1 cellular context compared by ENCODE assay signal in genomic region chr16:27314161-27314723, GRCh38.
TF ChIP-seq lines count a peak whose summit lies in the region.

No MANE protein-coding gene starts in this region.

TF ChIP-seq in K562, 482 proteins besides CTCF, POLR2A, EP300 and RAD21 (continued from another document and continues in another):
- no peak for TF ChIP-seq RBM25 (IDR thresholded peaks at IDR 0.05; ENCODE audit: low read depth, low read length, severe bottlenecking)
- no peak for TF ChIP-seq RB1 (IDR thresholded peaks at IDR 0.05; ENCODE audit: low read depth)
- no peak for TF ChIP-seq NFIC (IDR thresholded peaks at IDR 0.05)
- no peak for TF ChIP-seq XRCC5 (IDR thresholded peaks at IDR 0.05; ENCODE audit: low read depth, low read length)
- TF ChIP-seq NFRKB (IDR thresholded peaks at IDR 0.05; ENCODE audit: low read depth) = no peak
- peak; percentile 31 for TF ChIP-seq MEIS2 (IDR thresholded peaks at IDR 0.05; ENCODE audit: partially characterized antibody)
- TF ChIP-seq MTA3 (IDR thresholded peaks at IDR 0.05; ENCODE audit: borderline replicate concordance) = no peak
- no peak for TF ChIP-seq CXXC5 (CRISPR knock-in tag; IDR thresholded peaks at IDR 0.05)
- TF ChIP-seq ETS2 (tag; IDR thresholded peaks at IDR 0.05; ENCODE audit: borderline replicate concordance, poor library complexity, severe bottlenecking) = no peak
- TF ChIP-seq, protein P1, sequence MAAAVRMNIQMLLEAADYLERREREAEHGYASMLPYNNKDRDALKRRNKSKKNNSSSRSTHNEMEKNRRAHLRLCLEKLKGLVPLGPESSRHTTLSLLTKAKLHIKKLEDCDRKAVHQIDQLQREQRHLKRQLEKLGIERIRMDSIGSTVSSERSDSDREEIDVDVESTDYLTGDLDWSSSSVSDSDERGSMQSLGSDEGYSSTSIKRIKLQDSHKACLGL (CRISPR knock-in tag; IDR thresholded peaks at IDR 0.05; ENCODE audit: borderline replicate concordance, poor library complexity, severe bottlenecking) = no peak
- no peak for TF ChIP-seq PTRF (tag; IDR thresholded peaks at IDR 0.05)
- TF ChIP-seq, protein P2, sequence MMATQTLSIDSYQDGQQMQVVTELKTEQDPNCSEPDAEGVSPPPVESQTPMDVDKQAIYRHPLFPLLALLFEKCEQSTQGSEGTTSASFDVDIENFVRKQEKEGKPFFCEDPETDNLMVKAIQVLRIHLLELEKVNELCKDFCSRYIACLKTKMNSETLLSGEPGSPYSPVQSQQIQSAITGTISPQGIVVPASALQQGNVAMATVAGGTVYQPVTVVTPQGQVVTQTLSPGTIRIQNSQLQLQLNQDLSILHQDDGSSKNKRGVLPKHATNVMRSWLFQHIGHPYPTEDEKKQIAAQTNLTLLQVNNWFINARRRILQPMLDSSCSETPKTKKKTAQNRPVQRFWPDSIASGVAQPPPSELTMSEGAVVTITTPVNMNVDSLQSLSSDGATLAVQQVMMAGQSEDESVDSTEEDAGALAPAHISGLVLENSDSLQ (IDR thresholded peaks at IDR 0.05) = peak; percentile 15; the same call in 1 of the 2 replicates
- TF ChIP-seq EGR1 (conservative IDR thresholded peaks at IDR 0.05) = 0 out of 2 replicates have a peak, but pooled peaks have one; percentile 40
- TF ChIP-seq NEUROD1 (IDR thresholded peaks at IDR 0.05; ENCODE audit: borderline replicate concordance, low read depth, low read length, partially characterized antibody) = no peak
- TF ChIP-seq CBFB (CRISPR knock-in tag; IDR thresholded peaks at IDR 0.05) = no peak
- no peak for TF ChIP-seq NFE2 (IDR thresholded peaks at IDR 0.05; ENCODE audit: low read depth)
- TF ChIP-seq TBP (optimal IDR thresholded peaks at IDR 0.05; ENCODE audit: low read depth, low read length) = no peak
- TF ChIP-seq U2AF2 (optimal IDR thresholded peaks at IDR 0.05; ENCODE audit: low read depth, low read length) = no peak
- peak; percentile 47; the same call in 1 of the 2 replicates for TF ChIP-seq PHF8 (IDR thresholded peaks at IDR 0.05; ENCODE audit: borderline replicate concordance, low read length)
- no peak for TF ChIP-seq SRF (CRISPR knock-in tag; IDR thresholded peaks at IDR 0.05)
- no peak for TF ChIP-seq NONO (IDR thresholded peaks at IDR 0.05; ENCODE audit: low read depth in 2 of 2, low read length in 1 of 2)
- TF ChIP-seq SIRT6 (IDR thresholded peaks at IDR 0.05; ENCODE audit: low read depth, low read length) = no peak
- no peak for TF ChIP-seq ZNF431 (CRISPR knock-in tag; IDR thresholded peaks at IDR 0.05)
- TF ChIP-seq ZBTB26 (CRISPR knock-in tag; IDR thresholded peaks at IDR 0.05) = no peak
- TF ChIP-seq ZNF384 (IDR thresholded peaks at IDR 0.05; ENCODE audit: low read depth, low read length) = no peak
- no peak for TF ChIP-seq SMAD1 (IDR thresholded peaks at IDR 0.05; ENCODE audit: low read depth, low read length, partially characterized antibody)
- TF ChIP-seq PATZ1 (CRISPR knock-in tag; IDR thresholded peaks at IDR 0.05; ENCODE audit: borderline replicate concordance) = no peak
- TF ChIP-seq GTF2B (IDR thresholded peaks at IDR 0.05; ENCODE audit: extremely low read depth, insufficient read length) = no peak
- no peak for TF ChIP-seq HEY1 (CRISPR knock-in tag; IDR thresholded peaks at IDR 0.05; ENCODE audit: borderline replicate concordance)
- TF ChIP-seq ZNF224 (CRISPR knock-in tag; IDR thresholded peaks at IDR 0.05) = no peak
- no peak for TF ChIP-seq TRIM28 (IDR thresholded peaks at IDR 0.05)
- no peak for TF ChIP-seq STAT5B (CRISPR knock-in tag; IDR thresholded peaks at IDR 0.05)
- no peak for TF ChIP-seq ARNT (IDR thresholded peaks at IDR 0.05)
- TF ChIP-seq FOXJ2 (tag; IDR thresholded peaks at IDR 0.05) = no peak
- TF ChIP-seq MNT (conservative IDR thresholded peaks at IDR 0.05) = no peak
- no peak for TF ChIP-seq CCAR2 (IDR thresholded peaks at IDR 0.05; ENCODE audit: low read depth, low read length)
- 0 out of 2 replicates have a peak, but pooled peaks have one; percentile 42 for TF ChIP-seq PHF21A (IDR thresholded peaks at IDR 0.05; ENCODE audit: borderline replicate concordance, low read depth)
- no peak for TF ChIP-seq HLTF (IDR thresholded peaks at IDR 0.05)
- no peak for TF ChIP-seq ZNF395 (CRISPR knock-in tag; IDR thresholded peaks at IDR 0.05)
- no peak for TF ChIP-seq POLR3G (IDR thresholded peaks at IDR 0.05; ENCODE audit: extremely low read depth, insufficient read length, insufficient replicate concordance)
- no peak for TF ChIP-seq JUND (IDR thresholded peaks at IDR 0.05; ENCODE audit: borderline replicate concordance, low read depth, low read length)
- TF ChIP-seq JUND (tag; IDR thresholded peaks at IDR 0.05; ENCODE audit: borderline replicate concordance, low read depth, low read length) = peak; percentile 19; the same call in 1 of the 3 replicates
- TF ChIP-seq CHCHD3 (CRISPR knock-in tag; IDR thresholded peaks at IDR 0.05) = no peak
- no peak for TF ChIP-seq GTF2F1 (IDR thresholded peaks at IDR 0.05; ENCODE audit: low read depth, low read length)
- 0 out of 2 replicates have a peak, but pooled peaks have one; percentile 48 for TF ChIP-seq L3MBTL2 (IDR thresholded peaks at IDR 0.05)
- TF ChIP-seq ZBTB40 (IDR thresholded peaks at IDR 0.05) = no peak
- no peak for TF ChIP-seq ZBTB40 (CRISPR knock-in tag; IDR thresholded peaks at IDR 0.05)
- TF ChIP-seq ZNF785 (CRISPR knock-in tag; IDR thresholded peaks at IDR 0.05) = no peak
- TF ChIP-seq ZNF76 (CRISPR knock-in tag; IDR thresholded peaks at IDR 0.05; ENCODE audit: borderline replicate concordance) = no peak
- no peak for TF ChIP-seq MBD2 (IDR thresholded peaks at IDR 0.05; ENCODE audit: borderline replicate concordance, low read depth)
